14 cellular contexts compared by ENCODE assay signal in genomic region chr2:165410231-165410630, GRCh38. TPM values are rescaled to one million over a fixed set of nuclear protein-coding genes. Genes with fewer than 3 reads are reported as not detected.
DNase-seq lines count a peak whose midpoint lies in the region; ATAC-seq and FAIRE-seq lines count a peak whose summit lies in the region.
"Had no signal": no experiment of that assay in that cellular context is flagged by ENCODE, and none has a peak within 500 bp of the region (broad histone marks: within the 10 kb centered on the region; RNA-seq: fewer than 3 reads in every experiment).

No MANE protein-coding gene starts in this region.

- peaks cover 0 to 2% of the 10 kb centered on the region in 2 donors for H3K4me1 ChIP-seq in aorta (ENCODE audit: control insufficient read depth in 1 of 2, insufficient read depth in 2 of 2, low read length in 2 of 2)

- no peak overlapping the region for H3K27ac ChIP-seq in aorta (ENCODE audit: low read depth in 1 of 2, low read length in 2 of 2)
- H3K27ac ChIP-seq: BLaER1 treated with 17β-estradiol and CSF1 and Interleukin-3, amounts not matched to agents 10 nM and 100 nM had no signal

- ATAC-seq in aorta (ENCODE audit: low FRiP score) = no peak
- ATAC-seq in GM19023 (IDR thresholded peaks at IDR 0.05; ENCODE audit: unreplicated experiment) = no peak

- DNase-seq in NCI-H1694 (lab: John Stamatoyannopoulos, UW) (peak; percentile 10), NCI-H1694 treated with DMSO at 0.1 percent for 48 hours (lab: John Stamatoyannopoulos, UW) (no peak), NCI-H2171 treated with DMSO at 0.1 percent for 48 hours (lab: John Stamatoyannopoulos, UW) (peak; percentile 31), DMS53 treated with DMSO at 0.1 percent for 48 hours (lab: John Stamatoyannopoulos, UW; ENCODE audit: unreplicated experiment) (no peak), aorta (no peak)
- DNase-seq: ACHN; CD4-positive, CD25-positive, alpha-beta regulatory T cell; GF-D8; GOT3; H9 had no signal

- no peaks in the 10 kb centered on the region for H3K27me3 ChIP-seq in aorta (ENCODE audit: control insufficient read depth in 1 of 2, insufficient read depth in 2 of 2, low read length in 1 of 2)
- H3K27me3 ChIP-seq: BLaER1 treated with 17β-estradiol and CSF1 and Interleukin-3, amounts not matched to agents 10 nM and 100 nM had no signal

- no peaks in the 10 kb centered on the region for H3K36me3 ChIP-seq in aorta (ENCODE audit: control insufficient read depth in 1 of 2, insufficient read depth in 2 of 2, low read length in 1 of 2)
- H3K36me3 ChIP-seq: BLaER1 treated with 17β-estradiol and CSF1 and Interleukin-3, amounts not matched to agents 10 nM and 100 nM had no signal

- H3K4me3 ChIP-seq in aorta (ENCODE audit: low read length in 2 of 2) = no peak overlapping the region
- H3K4me3 ChIP-seq: BLaER1 treated with 17β-estradiol and CSF1 and Interleukin-3, amounts not matched to agents 10 nM and 100 nM had no signal

- FAIRE-seq in endometrium (lab: Jason Lieb, UNC) = peak; percentile 89
- FAIRE-seq in islet of Langerhans (lab: Jason Lieb, UNC) = peak; percentile 21

- H3K9me3 ChIP-seq in aorta (ENCODE audit: control insufficient read depth, low read length) = no peaks in the 10 kb centered on the region

- intact Hi-C loops in aorta (cut with DNase I) = no loop called here

RNA-seq across cellular contexts. Expression of gene CSRNP3, which starts 59.3 kb away (rescaled TPM):
- 1 to 10 TPM; 3.7 to 5.4 TPM for total RNA-seq in aorta
- under 1 TPM; 0.20 to 0.38 TPM for polyA plus RNA-seq in aorta
- total RNA-seq: CD4-positive, CD25-positive, alpha-beta regulatory T cell had no signal
- polyA plus RNA-seq: CD4-positive, CD25-positive, alpha-beta regulatory T cell had no signal

Comparison
In these comparisons a context has a peak if more than half of its experiments do, and no peak if none do; other contexts are left out.
1. DNase-seq: peak in NCI-H1694 (single experiment) and NCI-H2171 treated with DMSO at 0.1 percent for 48 hours (single experiment); none in NCI-H1694 treated with DMSO at 0.1 percent for 48 hours (single experiment), DMS53 treated with DMSO at 0.1 percent for 48 hours (single experiment) and aorta (0 of 2).